Comparison of ENCODE assay signal across 8 cellular contexts in the genomic region with DNA sequence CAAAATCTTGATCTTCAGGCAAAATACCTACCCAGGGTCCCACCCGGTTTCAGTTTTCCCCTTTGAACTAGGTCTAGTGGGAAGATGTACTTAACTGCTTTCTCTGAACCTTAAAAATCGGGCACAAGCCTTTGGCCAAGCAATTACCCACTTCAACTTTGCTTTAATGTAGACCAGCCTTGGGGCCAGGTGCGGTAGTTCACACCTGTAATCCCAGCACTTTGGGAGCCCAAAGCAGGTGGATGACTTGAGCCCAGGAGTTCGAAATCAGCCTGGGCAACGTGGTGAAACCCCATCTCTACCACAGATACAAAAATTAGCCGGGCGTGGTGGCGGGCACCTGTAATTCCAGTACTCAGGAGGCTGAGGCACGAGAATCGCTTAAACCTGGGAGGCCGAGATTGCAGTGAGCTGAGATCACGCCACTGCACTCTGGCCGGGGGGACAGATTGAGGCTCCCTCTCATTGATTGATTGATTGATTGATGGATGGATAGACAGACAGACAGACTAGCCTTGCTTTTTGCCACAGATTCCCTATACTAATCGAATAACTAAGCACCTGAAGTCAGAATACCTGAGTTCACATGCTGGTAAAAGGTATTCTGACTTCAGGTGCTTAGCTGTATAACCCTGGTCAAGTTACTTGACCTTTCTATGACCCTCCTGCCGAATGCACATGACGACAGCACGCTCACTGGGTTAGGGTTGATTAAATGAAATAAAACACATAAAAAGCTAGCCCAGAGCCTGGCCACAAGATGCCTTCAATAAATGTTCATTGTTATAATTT. TPM values are rescaled to one million over a fixed set of nuclear protein-coding genes. Genes with fewer than 3 reads are reported as not detected.
DNase-seq lines count a peak whose midpoint lies in the region; ATAC-seq and TF ChIP-seq lines count a peak whose summit lies in the region.

No MANE protein-coding gene starts in this region.

- peaks cover 17% of the 10 kb centered on the region for H3K36me3 Mint-ChIP-seq in activated T-helper 17 cell treated with anti-CD3 and anti-CD28 coated beads, Interleukin-2, amount 50 U/mL, for 72 hours (ENCODE audit: low read depth)
- H3K36me3 Mint-ChIP-seq in stimulated activated effector memory CD8-positive, alpha-beta T cell treated with anti-CD3 and anti-CD28 coated beads, Interleukin-12 subunit alpha, Interleukin-12 subunit beta, amount 100 ng/mL, for 72 hours = peaks cover 26% of the 10 kb centered on the region

- H3K27me3 ChIP-seq in HL-60 (ENCODE audit: insufficient read depth, poor library complexity, severe bottlenecking) = no peaks in the 10 kb centered on the region
- H3K27me3 ChIP-seq in iPS-18a (ENCODE audit: control insufficient read depth, insufficient read depth, low read length) = no peaks in the 10 kb centered on the region

- no peak for TF ChIP-seq CTCF in HL-60 (IDR thresholded peaks at IDR 0.05; ENCODE audit: insufficient read depth, low read length)

- peak overlapping the region; percentile 89 for H3K4me3 Mint-ChIP-seq in activated T-helper 17 cell treated with anti-CD3 and anti-CD28 coated beads, Interleukin-2, amount 50 U/mL, for 72 hours
- peak overlapping the region; percentile 84 for H3K4me3 Mint-ChIP-seq in stimulated activated effector memory CD8-positive, alpha-beta T cell treated with anti-CD3 and anti-CD28 coated beads, Interleukin-12 subunit alpha, Interleukin-12 subunit beta, amount 100 ng/mL, for 72 hours

- ATAC-seq in activated T-helper 17 cell treated with anti-CD3 and anti-CD28 coated beads, Interleukin-2, amount 50 U/mL, for 72 hours (replicated peaks) = no peak
- no peak for ATAC-seq in stimulated activated effector memory CD8-positive, alpha-beta T cell treated with anti-CD3 and anti-CD28 coated beads, Interleukin-12 subunit alpha, Interleukin-12 subunit beta, amount 100 ng/mL, for 72 hours
- no peak for ATAC-seq in GM21526 (IDR thresholded peaks at IDR 0.05; ENCODE audit: low FRiP score, unreplicated experiment)

- H3K4me3 ChIP-seq in HL-60 (replicated peaks; ENCODE audit: insufficient read depth, low read length) (peak overlapping the region; percentile 88), iPS-18a (ENCODE audit: low read length) (peak overlapping the region; percentile 89)

- H3K36me3 ChIP-seq in iPS-18a (ENCODE audit: control insufficient read depth, low read depth, low read length) = no peaks in the 10 kb centered on the region

- H3K9ac ChIP-seq in iPS-18a (ENCODE audit: low read length) = peak overlapping the region; percentile 61

- H3K9me3 Mint-ChIP-seq in activated T-helper 17 cell treated with anti-CD3 and anti-CD28 coated beads, Interleukin-2, amount 50 U/mL, for 72 hours = no peaks in the 10 kb centered on the region
- H3K9me3 Mint-ChIP-seq in stimulated activated effector memory CD8-positive, alpha-beta T cell treated with anti-CD3 and anti-CD28 coated beads, Interleukin-12 subunit alpha, Interleukin-12 subunit beta, amount 100 ng/mL, for 72 hours = no peaks in the 10 kb centered on the region

- H3K27ac ChIP-seq in HL-60 (replicated peaks) = peak overlapping the region; percentile 70
- no peak overlapping the region for H3K27ac ChIP-seq in iPS-18a (ENCODE audit: low read length)

- no peaks in the 10 kb centered on the region for H3K9me3 ChIP-seq in iPS-18a (ENCODE audit: control insufficient read depth, low read depth, low read length)

- DNase-seq in HL-60 (ENCODE audit: low read depth in 1 of 2, low spot score in 1 of 2) (no peak), UCSD-AML1 (lab: John Stamatoyannopoulos, UW; ENCODE audit: unreplicated experiment) (no peak), cortex of kidney (lab: John Stamatoyannopoulos, UW) (no peak)
- DNase-seq in stimulated activated effector memory CD8-positive, alpha-beta T cell treated with anti-CD3 and anti-CD28 coated beads, Interleukin-12 subunit alpha, Interleukin-12 subunit beta, amount 100 ng/mL, for 72 hours (ENCODE audit: low spot score in 2 of 2) = no peak
- no peak for DNase-seq in effector CD8-positive, alpha-beta T cell (lab: John Stamatoyannopoulos, UW)

- peak overlapping the region; percentile 85 for H3K27ac Mint-ChIP-seq in activated T-helper 17 cell treated with anti-CD3 and anti-CD28 coated beads, Interleukin-2, amount 50 U/mL, for 72 hours
- peak overlapping the region; percentile 89 for H3K27ac Mint-ChIP-seq in stimulated activated effector memory CD8-positive, alpha-beta T cell treated with anti-CD3 and anti-CD28 coated beads, Interleukin-12 subunit alpha, Interleukin-12 subunit beta, amount 100 ng/mL, for 72 hours

- H3K4me1 ChIP-seq in iPS-18a (ENCODE audit: control insufficient read depth, low read depth, low read length) = peaks cover 10% of the 10 kb centered on the region

- H3K27me3 Mint-ChIP-seq in activated T-helper 17 cell treated with anti-CD3 and anti-CD28 coated beads, Interleukin-2, amount 50 U/mL, for 72 hours = no peaks in the 10 kb centered on the region

- peaks cover 22% of the 10 kb centered on the region for H3K4me1 Mint-ChIP-seq in activated T-helper 17 cell treated with anti-CD3 and anti-CD28 coated beads, Interleukin-2, amount 50 U/mL, for 72 hours
- peaks cover 46% of the 10 kb centered on the region for H3K4me1 Mint-ChIP-seq in stimulated activated effector memory CD8-positive, alpha-beta T cell treated with anti-CD3 and anti-CD28 coated beads, Interleukin-12 subunit alpha, Interleukin-12 subunit beta, amount 100 ng/mL, for 72 hours

RNA-seq across cellular contexts. Expression of gene CLIP1, which starts 1.8 kb away (rescaled TPM):
- 10 to 100 TPM; 61.0 to 86.1 TPM for total RNA-seq in activated T-helper 17 cell treated with anti-CD3 and anti-CD28 coated beads, Interleukin-2, amount 50 U/mL, for 72 hours
